In genomic region chr14:76957224-76957881, GRCh38 we compare ENCODE assay signal across 8 cellular contexts.
A peak's percentile ranks its signal among the peaks of the same experiment; 100 is the strongest.
DNase-seq lines count a peak whose midpoint lies in the region; ATAC-seq and TF ChIP-seq lines count a peak whose summit lies in the region.

No MANE protein-coding gene starts in this region.

- no peaks in the 10 kb centered on the region for H3K9me3 Mint-ChIP-seq in HFFc6
- no peaks in the 10 kb centered on the region for H3K9me3 Mint-ChIP-seq in activated naive CD8-positive, alpha-beta T cell treated with anti-CD3 and anti-CD28 coated beads, Interleukin-2, amount 10 ng/mL, durations not matched to agents 7 days and 5 days

- peaks cover 1% of the 10 kb centered on the region; the same call in 1 of the 2 replicates for H3K27me3 Mint-ChIP-seq in HFFc6 (ENCODE audit: insufficient read depth)
- H3K27me3 Mint-ChIP-seq in activated naive CD8-positive, alpha-beta T cell treated with anti-CD3 and anti-CD28 coated beads, Interleukin-2, amount 10 ng/mL, durations not matched to agents 7 days and 5 days, result no peaks in the 10 kb centered on the region

- H3K36me3 ChIP-seq in lower lobe of right lung (no peaks in the 10 kb centered on the region), upper lobe of left lung (no peaks in the 10 kb centered on the region)

- no peak for TF ChIP-seq POLR2A in upper lobe of left lung (IDR thresholded peaks at IDR 0.05)

- H3K36me3 Mint-ChIP-seq in HFFc6 (ENCODE audit: low read depth), result no peaks in the 10 kb centered on the region
- no peaks in the 10 kb centered on the region for H3K36me3 Mint-ChIP-seq in activated naive CD8-positive, alpha-beta T cell treated with anti-CD3 and anti-CD28 coated beads, Interleukin-2, amount 10 ng/mL, durations not matched to agents 7 days and 5 days

- H3K4me1 Mint-ChIP-seq in HFFc6 (ENCODE audit: low read depth), result peaks cover 94% of the 10 kb centered on the region
- H3K4me1 Mint-ChIP-seq in activated naive CD8-positive, alpha-beta T cell treated with anti-CD3 and anti-CD28 coated beads, Interleukin-2, amount 10 ng/mL, durations not matched to agents 7 days and 5 days, result peaks cover 71% of the 10 kb centered on the region

- TF ChIP-seq EP300 in upper lobe of left lung (IDR thresholded peaks at IDR 0.05), result no peak

- H3K27ac Mint-ChIP-seq in HFFc6, result peak overlapping the region; percentile 96
- H3K27ac Mint-ChIP-seq in activated naive CD8-positive, alpha-beta T cell treated with anti-CD3 and anti-CD28 coated beads, Interleukin-2, amount 10 ng/mL, durations not matched to agents 7 days and 5 days, result peak overlapping the region; percentile 96

- H3K4me3 ChIP-seq in lower lobe of right lung (no peak overlapping the region), upper lobe of left lung (peak overlapping the region in 2 of 4 donors; percentile 42 to 44)

- WGBS in upper lobe of left lung, 2 donors, result 10% methylated on average over 4 of the region's 4 CpGs

- H3K27me3 ChIP-seq in lower lobe of right lung (ENCODE audit: low read depth) (no peaks in the 10 kb centered on the region), upper lobe of left lung (no peaks in the 10 kb centered on the region)

- no peak for DNase-seq in HFFc6
- peak; percentile 46 for DNase-seq in activated naive CD8-positive, alpha-beta T cell treated with anti-CD3 and anti-CD28 coated beads, Interleukin-2, amount 10 ng/mL, durations not matched to agents 7 days and 5 days
- no peak for DNase-seq in lower lobe of right lung
- no peak for DNase-seq in upper lobe of left lung
- DNase-seq in NK-92 treated with Interleukin-12 subunit alpha and Interleukin-12 subunit beta, amount 100 ng/mL, for 24 hours (lab: John Stamatoyannopoulos, UW), result no peak
- no peak for DNase-seq in AG08395 (ENCODE audit: low spot score)

- no peak for ATAC-seq in activated naive CD8-positive, alpha-beta T cell treated with anti-CD3 and anti-CD28 coated beads, Interleukin-2, amount 10 ng/mL, durations not matched to agents 7 days and 5 days (ENCODE audit: low read depth)
- ATAC-seq in lower lobe of right lung, result no peak
- ATAC-seq in upper lobe of left lung (ENCODE audit: low FRiP score in 2 of 2), result no peak
- ATAC-seq in GM19395 (IDR thresholded peaks at IDR 0.05; ENCODE audit: unreplicated experiment), result no peak

- peak overlapping the region; percentile 18; the same call in 1 of the 2 replicates for H3K4me3 Mint-ChIP-seq in HFFc6
- H3K4me3 Mint-ChIP-seq in activated naive CD8-positive, alpha-beta T cell treated with anti-CD3 and anti-CD28 coated beads, Interleukin-2, amount 10 ng/mL, durations not matched to agents 7 days and 5 days, result peak overlapping the region; percentile 86

- peak overlapping the region; percentile 76 for H3K27ac ChIP-seq in 22Rv1
- peak overlapping the region; percentile 91 for H3K27ac ChIP-seq in lower lobe of right lung
- H3K27ac ChIP-seq in upper lobe of left lung, result peak overlapping the region; percentile 91 to 98 (median 97)

- TF ChIP-seq CTCF in 22Rv1 (IDR thresholded peaks at IDR 0.05) (no peak), HFFc6 (IDR thresholded peaks at IDR 0.05) (no peak), lower lobe of right lung (IDR thresholded peaks at IDR 0.05) (no peak), upper lobe of left lung (IDR thresholded peaks at IDR 0.05) (no peak)

- intact Hi-C loops in lower lobe of right lung (cut with DNase I), result no loop called here

- H3K9me3 ChIP-seq in lower lobe of right lung (no peaks in the 10 kb centered on the region), upper lobe of left lung (no peaks in the 10 kb centered on the region)

- H3K4me1 ChIP-seq in lower lobe of right lung (peaks cover 63% of the 10 kb centered on the region), upper lobe of left lung (peaks cover 58 to 86% (median 69%) of the 10 kb centered on the region in 4 donors)

- POLR2A ChIA-PET in activated naive CD8-positive, alpha-beta T cell treated with anti-CD3 and anti-CD28 coated beads, Interleukin-2, amount 10 ng/mL, durations not matched to agents 7 days and 5 days (lab: Charles Lee), result interaction anchor here (1.0 to 3.3 kb wide), 9 partner anchors 10 to 83 kb away, joined by 4 to 32 read pairs (median 6); partner anchors contain the start of gene IRF2BPL
